ENCODE assay signal across 10 cellular contexts in the genomic region with DNA sequence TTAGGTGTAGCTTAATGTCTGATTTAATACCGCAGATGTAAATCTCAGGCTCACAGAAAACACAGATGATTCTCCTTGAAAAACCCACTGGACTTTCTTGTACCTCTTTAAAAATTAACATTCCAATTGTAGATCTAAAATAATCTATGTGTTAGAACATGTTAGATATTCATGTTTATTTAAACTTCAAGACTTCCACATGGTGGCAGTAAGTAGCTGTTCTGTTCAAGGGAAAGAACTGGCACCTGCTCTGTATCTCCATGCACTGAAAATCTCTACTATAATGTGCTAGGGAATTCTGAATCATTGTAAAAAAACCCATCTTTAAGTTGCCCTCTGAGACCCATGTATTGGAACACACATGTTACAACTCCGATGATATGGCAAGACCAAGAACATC.
DNase-seq lines count a peak whose midpoint lies in the region; ATAC-seq and TF ChIP-seq lines count a peak whose summit lies in the region.
"Had no signal": no experiment of that assay in that cellular context is flagged by ENCODE, and none has a peak within 500 bp of the region (broad histone marks: within the 10 kb centered on the region; RNA-seq: fewer than 3 reads in every experiment).

No MANE protein-coding gene starts in this region.

- H3K4me1 ChIP-seq in NT2/D1 (ENCODE audit: insufficient read depth, insufficient read length) = no peaks in the 10 kb centered on the region
- H3K4me1 ChIP-seq in smooth muscle cell (ENCODE audit: low read depth) = peaks cover 5% of the 10 kb centered on the region
- H3K4me1 ChIP-seq: thyroid gland had no signal

- H4K20me1 ChIP-seq in smooth muscle cell (ENCODE audit: low read depth) = no peaks in the 10 kb centered on the region

- H3K9me3 ChIP-seq in NT2/D1 (ENCODE audit: insufficient read depth, low read length) (no peaks in the 10 kb centered on the region), smooth muscle cell (replicated peaks; ENCODE audit: low read depth) (no peaks in the 10 kb centered on the region)
- H3K9me3 ChIP-seq: thyroid gland had no signal

- no peaks in the 10 kb centered on the region for H3K79me2 ChIP-seq in smooth muscle cell (ENCODE audit: low read depth)

- no peaks in the 10 kb centered on the region for H3K36me3 ChIP-seq in NT2/D1 (ENCODE audit: insufficient read depth, insufficient read length, low read length)
- H3K36me3 ChIP-seq in smooth muscle cell (ENCODE audit: low read depth) = no peaks in the 10 kb centered on the region
- H3K36me3 ChIP-seq: thyroid gland had no signal

- no peak overlapping the region for H3K4me3 ChIP-seq in NT2/D1 (ENCODE audit: insufficient read length, low read depth)
- H3K4me3 ChIP-seq in fibroblast of mammary gland (ENCODE audit: control insufficient read depth, low read depth, low read length) = no peak overlapping the region
- H3K4me3 ChIP-seq in smooth muscle cell = no peak overlapping the region
- H3K4me3 ChIP-seq: thyroid gland had no signal

- no peak overlapping the region for H2AFZ ChIP-seq in smooth muscle cell (ENCODE audit: low read depth)

- ATAC-seq in HG02588 (IDR thresholded peaks at IDR 0.05; ENCODE audit: unreplicated experiment) = no peak

- 92% methylated on average over 2 of the region's 2 CpGs for WGBS in smooth muscle cell (ENCODE audit: low lambda C conversion rate)

- H3K4me2 ChIP-seq in smooth muscle cell = no peak overlapping the region

- H3K27me3 ChIP-seq in NT2/D1 (ENCODE audit: insufficient read depth, insufficient read length) (no peaks in the 10 kb centered on the region), smooth muscle cell (ENCODE audit: low read depth) (no peaks in the 10 kb centered on the region)
- H3K27me3 ChIP-seq: thyroid gland had no signal

- H3K9ac ChIP-seq in NT2/D1 (ENCODE audit: insufficient read length, low read depth) (no peak overlapping the region), smooth muscle cell (ENCODE audit: low read depth) (no peak overlapping the region)

- no peaks in the 10 kb centered on the region for H3F3A ChIP-seq in smooth muscle cell (ENCODE audit: low read depth)

- H3K27ac ChIP-seq in smooth muscle cell (ENCODE audit: low read depth) (no peak overlapping the region), substantia nigra (ENCODE audit: low read depth, low read length, poor library complexity, severe bottlenecking) (no peak overlapping the region)
- H3K27ac ChIP-seq: thyroid gland had no signal

- peak; percentile 36 for TF ChIP-seq CTCF in fibroblast of mammary gland (conservative IDR thresholded peaks at IDR 0.05; ENCODE audit: control insufficient read depth, insufficient read depth, low read depth, low read length)
- peak; percentile 42 for TF ChIP-seq CTCF in smooth muscle cell (IDR thresholded peaks at IDR 0.05; ENCODE audit: borderline replicate concordance, insufficient read depth, poor library complexity, severe bottlenecking)

- DNase-seq in NCI-H1436 (lab: John Stamatoyannopoulos, UW) (peak; percentile 18), NCI-H1436 treated with DMSO at 0.1 percent for 48 hours (lab: John Stamatoyannopoulos, UW) (no peak), NT2/D1 (ENCODE audit: low read depth, low spot score) (peak; percentile 5), fibroblast of mammary gland (ENCODE audit: low read depth) (peak; percentile 46), smooth muscle cell (lab: John Stamatoyannopoulos, UW; ENCODE audit: unreplicated experiment) (no peak), substantia nigra (lab: John Stamatoyannopoulos, UW) (no peak), C1 segment of cervical spinal cord (lab: John Stamatoyannopoulos, UW) (no peak)
- DNase-seq: activated CD4-positive, alpha-beta T cell treated with anti-CD3 and anti-CD28 coated beads, Interleukin-2, amount 10 ng/mL, durations not matched to agents 7 days and 5 days; thyroid gland had no signal

Comparison
In these comparisons a context has a peak if more than half of its experiments do, and no peak if none do; other contexts are left out.
1. DNase-seq: peak in NCI-H1436 (single experiment), NT2/D1 (single experiment) and fibroblast of mammary gland (single experiment); none in NCI-H1436 treated with DMSO at 0.1 percent for 48 hours (single experiment), smooth muscle cell (single experiment), substantia nigra (0 of 49) and C1 segment of cervical spinal cord (0 of 14).